ENCODE assay signal across 20 cellular contexts in the genomic region with DNA sequence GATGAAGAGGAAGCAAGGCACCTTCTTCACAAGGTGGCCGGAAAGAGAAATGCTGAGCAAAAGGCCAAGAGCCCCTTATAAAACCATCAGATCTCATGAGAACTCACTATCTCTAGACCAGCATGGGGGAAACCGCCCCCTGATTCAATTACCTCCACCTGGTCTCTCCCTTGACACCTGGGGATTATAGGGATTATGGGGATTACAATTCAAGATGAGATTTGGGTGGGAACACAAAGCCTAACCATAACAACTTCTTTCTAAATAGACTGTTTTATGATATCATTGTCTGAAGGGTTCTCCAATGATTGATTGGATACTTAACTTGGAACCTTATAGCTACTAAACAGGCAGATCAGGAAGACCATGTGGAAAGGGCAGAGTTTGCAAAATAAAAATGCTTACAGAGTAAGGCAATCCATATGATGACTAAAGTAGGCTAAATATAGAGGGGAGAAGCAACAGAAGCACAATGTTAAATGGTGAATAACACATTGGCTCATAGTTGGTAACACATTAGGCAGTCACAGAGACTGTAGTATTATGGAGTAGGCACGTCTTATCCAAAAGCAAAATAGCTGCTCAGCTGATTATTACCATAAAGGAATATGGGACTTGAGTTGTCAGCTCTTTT.
A peak's percentile ranks its signal among the peaks of the same experiment; 100 is the strongest.
DNase-seq lines count a peak whose midpoint lies in the region; ATAC-seq and TF ChIP-seq lines count a peak whose summit lies in the region.
"Had no signal": no experiment of that assay in that cellular context is flagged by ENCODE, and none has a peak within 500 bp of the region (broad histone marks: within the 10 kb centered on the region; RNA-seq: fewer than 3 reads in every experiment).

No MANE protein-coding gene starts in this region.

- ATAC-seq in foreskin keratinocyte (no peak), HG03571 (IDR thresholded peaks at IDR 0.05; ENCODE audit: unreplicated experiment) (no peak)
- ATAC-seq: left cardiac atrium had no signal

- H3K27ac ChIP-seq in foreskin keratinocyte, result no peak overlapping the region
- H3K27ac ChIP-seq in stomach, result no peak overlapping the region
- H3K27ac ChIP-seq: skin epidermis had no signal

- H3K9ac ChIP-seq in adipocyte (ENCODE audit: low read length), result no peak overlapping the region

- TF ChIP-seq CTCF in foreskin keratinocyte (conservative IDR thresholded peaks at IDR 0.05) (no peak), stomach (IDR thresholded peaks at IDR 0.05) (no peak)

- no peaks in the 10 kb centered on the region for H3K27me3 ChIP-seq in adipocyte (replicated peaks; ENCODE audit: control insufficient read depth, insufficient read depth, low read length)
- no peaks in the 10 kb centered on the region for H3K27me3 ChIP-seq in foreskin keratinocyte
- no peaks in the 10 kb centered on the region for H3K27me3 ChIP-seq in stomach

- H3K36me3 ChIP-seq in adipocyte (ENCODE audit: control insufficient read depth, insufficient read depth, low read length, severe bottlenecking) (no peaks in the 10 kb centered on the region), stomach (no peaks in the 10 kb centered on the region)

- no peaks in the 10 kb centered on the region for H3K9me3 ChIP-seq in adipocyte (ENCODE audit: control insufficient read depth, low read length)
- no peaks in the 10 kb centered on the region for H3K9me3 ChIP-seq in stomach

- no peak for TF ChIP-seq POLR2A in stomach (IDR thresholded peaks at IDR 0.05)

- H3K4me3 ChIP-seq in adipocyte (ENCODE audit: low read length) (no peak overlapping the region), stomach (no peak overlapping the region)
- H3K4me3 ChIP-seq: skin epidermis had no signal

- H3K4me1 ChIP-seq in adipocyte (ENCODE audit: control insufficient read depth, insufficient read depth, low read length) (no peaks in the 10 kb centered on the region), foreskin keratinocyte (no peaks in the 10 kb centered on the region), stomach (no peaks in the 10 kb centered on the region)

- 47 to 68% (median 57%) methylated on average over 3 of the region's 3 CpGs for WGBS in stomach, 5 donors

- no peak for TF ChIP-seq EP300 in stomach (IDR thresholded peaks at IDR 0.05)

- DNase-seq in GM03348 (ENCODE audit: low spot score) (peak; percentile 14), HT1080 (ENCODE audit: low read depth) (peak; percentile 6), adipocyte (ENCODE audit: low read depth) (peak; percentile 31), foreskin keratinocyte (peak; percentile 9 to 74), A172 (ENCODE audit: low spot score) (no peak), stomach (no peak), NCI-H2081 treated with DMSO at 0.1 percent for 48 hours (lab: John Stamatoyannopoulos, UW) (no peak)
- DNase-seq: activated CD4-positive, alpha-beta T cell treated with anti-CD3 and anti-CD28 coated beads, Interleukin-2, amount 50 U/mL, for 1 hour; activated naive CD4-positive, alpha-beta T cell treated with anti-CD3 and anti-CD28 coated beads, Interleukin-2, amount 10 ng/mL, durations not matched to agents 7 days and 5 days; amygdala; CD4-positive, alpha-beta memory T cell; central memory CD4-positive, alpha-beta T cell; Karpas-422; left cardiac atrium; naive B cell; NCI-H187; NCI-H2227 treated with DMSO at 0.1 percent for 48 hours; NCI-H748 treated with DMSO at 0.1 percent for 48 hours had no signal

- intact Hi-C loops in stomach (cut with DNase I; ENCODE audit: low total_unique reads), result no loop called here

Comparison
In these comparisons a context has a peak if more than half of its experiments do, and no peak if none do; other contexts are left out.
1. DNase-seq: peak in GM03348 (single experiment), HT1080 (single experiment), adipocyte (single experiment) and foreskin keratinocyte (2 of 2); none in A172 (single experiment), stomach (single experiment) and NCI-H2081 treated with DMSO at 0.1 percent for 48 hours (single experiment).